ENCODE assay signal across 1 cellular context in genomic region chr1:3117879-3118278, GRCh38.
TF ChIP-seq lines count a peak whose summit lies in the region.

No MANE protein-coding gene starts in this region.

TF ChIP-seq in HEK293, 187 proteins besides CTCF, POLR2A, EP300 and RAD21 (continued from another document):
- TF ChIP-seq ZSCAN4 (tag by site-specific recombination; IDR thresholded peaks at IDR 0.05) = peak; percentile 75
